7 cellular contexts compared by ENCODE assay signal in the genomic region with DNA sequence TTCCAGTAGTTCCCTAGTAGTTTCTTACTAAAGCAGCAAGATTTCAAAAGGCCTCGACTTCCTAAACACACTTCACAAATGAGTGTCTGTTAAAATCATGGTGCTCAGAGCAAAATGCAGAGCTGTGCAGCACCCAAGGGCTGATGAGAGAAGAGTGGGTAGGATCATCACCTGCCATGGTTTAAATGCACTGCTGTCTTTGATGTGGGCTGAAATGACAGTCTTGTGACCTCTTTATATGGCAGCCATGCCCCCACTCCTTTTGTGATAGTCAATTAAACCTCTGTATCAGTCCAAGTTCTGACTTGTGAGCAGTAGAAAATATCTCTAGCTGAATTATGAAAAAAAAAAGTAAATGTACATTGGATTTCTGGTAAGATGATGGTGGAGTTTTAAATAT.
"Had no signal": no experiment of that assay in that cellular context is flagged by ENCODE, and none has a peak within 500 bp of the region (broad histone marks: within the 10 kb centered on the region; RNA-seq: fewer than 3 reads in every experiment).

No MANE protein-coding gene starts in this region.

- FAIRE-seq: H1, H54, HTR-8/SVneo, K562 had no signal

- ATAC-seq: GM23338, K562 had no signal

- H3K4me2 ChIP-seq: GM23338 had no signal

- DNase-seq: H9, HCEC 1CT had no signal

- H3K4me3 ChIP-seq: GM23338, K562 had no signal
